ENCODE assay signal across 11 cellular contexts in genomic region chr22:46063861-46064235, GRCh38.
DNase-seq lines count a peak whose midpoint lies in the region; ATAC-seq and TF ChIP-seq lines count a peak whose summit lies in the region.
"Had no signal": no experiment of that assay in that cellular context is flagged by ENCODE, and none has a peak within 500 bp of the region (broad histone marks: within the 10 kb centered on the region; RNA-seq: fewer than 3 reads in every experiment).

No MANE protein-coding gene starts in this region.

- H3K9ac ChIP-seq in stomach smooth muscle (ENCODE audit: low read length in 2 of 2): peak overlapping the region; percentile 74 to 95

- TF ChIP-seq CTCF in WTC11 (IDR thresholded peaks at IDR 0.05) (no peak), right atrium auricular region (IDR thresholded peaks at IDR 0.05) (no peak)

- H3K27me3 Mint-ChIP-seq in WTC11 (ENCODE audit: low read depth): peaks cover 74% of the 10 kb centered on the region
- H3K27me3 Mint-ChIP-seq: activated B cell treated with CpG ODN at 0.5 μM for 24 hours had no signal

- no peaks in the 10 kb centered on the region for H3K36me3 ChIP-seq in right atrium auricular region
- H3K36me3 ChIP-seq in stomach smooth muscle (ENCODE audit: control insufficient read depth in 2 of 2, insufficient read depth in 2 of 2, low read length in 2 of 2): no peaks in the 10 kb centered on the region

- no peaks in the 10 kb centered on the region for H3K4me1 Mint-ChIP-seq in WTC11

- DNase-seq in NCI-H1105 (lab: John Stamatoyannopoulos, UW): peak; percentile 80
- peak; percentile 1 for DNase-seq in WTC11 (ENCODE audit: low spot score)
- no peak for DNase-seq in right atrium auricular region (ENCODE audit: low spot score)
- DNase-seq in ecto neural progenitor cell (ENCODE audit: low spot score): no peak
- no peak for DNase-seq in NCI-H2227 treated with DMSO at 0.1 percent for 48 hours (lab: John Stamatoyannopoulos, UW)
- no peak for DNase-seq in HUDEP-2 (lab: John Stamatoyannopoulos, UW; ENCODE audit: unreplicated experiment in 76 of 76)
- DNase-seq: activated B cell treated with CpG ODN at 0.5 μM for 24 hours; NCI-H524 treated with DMSO at 0.1 percent for 48 hours; stimulated activated CD8-positive, alpha-beta memory T cell treated with anti-CD3 and anti-CD28 coated beads, Interleukin-4, amount 100 ng/mL, for 48 hours had no signal

- H3K36me3 Mint-ChIP-seq in WTC11: no peaks in the 10 kb centered on the region

- POLR2A ChIA-PET in WTC11 (lab: Charles Lee): no interaction called here

- H3K27ac ChIP-seq in right atrium auricular region (peak overlapping the region; percentile 100), stomach smooth muscle (ENCODE audit: low read length) (peak overlapping the region; percentile 99)

- ATAC-seq in WTC11 (no peak), HG03571 (IDR thresholded peaks at IDR 0.05; ENCODE audit: unreplicated experiment) (no peak)

- H3K4me1 ChIP-seq in right atrium auricular region (peaks cover 0 to 92% of the 10 kb centered on the region in 2 donors), stomach smooth muscle (ENCODE audit: control insufficient read depth, insufficient read depth, low read length) (peaks cover 63% of the 10 kb centered on the region)

- no peak overlapping the region for H3K27ac Mint-ChIP-seq in WTC11
- H3K27ac Mint-ChIP-seq: activated B cell treated with CpG ODN at 0.5 μM for 24 hours had no signal

- H3K9me3 ChIP-seq in right atrium auricular region: no peaks in the 10 kb centered on the region
- H3K9me3 ChIP-seq in stomach smooth muscle (ENCODE audit: control insufficient read depth in 2 of 2, low read length in 2 of 2): no peaks in the 10 kb centered on the region

- H3K27me3 ChIP-seq in right atrium auricular region (no peaks in the 10 kb centered on the region), stomach smooth muscle (ENCODE audit: control insufficient read depth in 1 of 2, insufficient read depth in 2 of 2, low read length in 2 of 2) (no peaks in the 10 kb centered on the region)

- H3K4me3 ChIP-seq in right atrium auricular region: no peak overlapping the region
- peak overlapping the region; percentile 5 to 69 for H3K4me3 ChIP-seq in stomach smooth muscle (ENCODE audit: low read length in 2 of 2)

- no peaks in the 10 kb centered on the region for H3K9me3 Mint-ChIP-seq in WTC11
- H3K9me3 Mint-ChIP-seq: activated B cell treated with CpG ODN at 0.5 μM for 24 hours had no signal

- CTCF ChIA-PET in WTC11 (lab: Charles Lee): no interaction called here

- no peak overlapping the region for H3K4me3 Mint-ChIP-seq in WTC11
- H3K4me3 Mint-ChIP-seq: activated B cell treated with CpG ODN at 0.5 μM for 24 hours had no signal

TF ChIP-seq in WTC11, 78 proteins besides CTCF, POLR2A, EP300 and RAD21:
- TF ChIP-seq MLX (CRISPR knock-in tag; IDR thresholded peaks at IDR 0.05) (no peak), SMAD3 (CRISPR knock-in tag; IDR thresholded peaks at IDR 0.05; ENCODE audit: borderline replicate concordance) (no peak), NR1H2 (CRISPR knock-in tag; IDR thresholded peaks at IDR 0.05) (no peak), SP1 (CRISPR knock-in tag; conservative IDR thresholded peaks at IDR 0.05) (no peak), JUN (CRISPR knock-in tag; IDR thresholded peaks at IDR 0.05) (no peak), ZNF121 (CRISPR knock-in tag; IDR thresholded peaks at IDR 0.05) (no peak), ZNF512 (CRISPR knock-in tag; IDR thresholded peaks at IDR 0.05; ENCODE audit: borderline replicate concordance) (no peak), TEAD1 (CRISPR knock-in tag; IDR thresholded peaks at IDR 0.05) (no peak), MXD4 (CRISPR knock-in tag; IDR thresholded peaks at IDR 0.05; ENCODE audit: borderline replicate concordance) (no peak), IRF2 (CRISPR knock-in tag; IDR thresholded peaks at IDR 0.05; ENCODE audit: borderline replicate concordance, low read depth) (no peak), ZNF423 (CRISPR knock-in tag; IDR thresholded peaks at IDR 0.05) (no peak)
- TF ChIP-seq, protein P1, sequence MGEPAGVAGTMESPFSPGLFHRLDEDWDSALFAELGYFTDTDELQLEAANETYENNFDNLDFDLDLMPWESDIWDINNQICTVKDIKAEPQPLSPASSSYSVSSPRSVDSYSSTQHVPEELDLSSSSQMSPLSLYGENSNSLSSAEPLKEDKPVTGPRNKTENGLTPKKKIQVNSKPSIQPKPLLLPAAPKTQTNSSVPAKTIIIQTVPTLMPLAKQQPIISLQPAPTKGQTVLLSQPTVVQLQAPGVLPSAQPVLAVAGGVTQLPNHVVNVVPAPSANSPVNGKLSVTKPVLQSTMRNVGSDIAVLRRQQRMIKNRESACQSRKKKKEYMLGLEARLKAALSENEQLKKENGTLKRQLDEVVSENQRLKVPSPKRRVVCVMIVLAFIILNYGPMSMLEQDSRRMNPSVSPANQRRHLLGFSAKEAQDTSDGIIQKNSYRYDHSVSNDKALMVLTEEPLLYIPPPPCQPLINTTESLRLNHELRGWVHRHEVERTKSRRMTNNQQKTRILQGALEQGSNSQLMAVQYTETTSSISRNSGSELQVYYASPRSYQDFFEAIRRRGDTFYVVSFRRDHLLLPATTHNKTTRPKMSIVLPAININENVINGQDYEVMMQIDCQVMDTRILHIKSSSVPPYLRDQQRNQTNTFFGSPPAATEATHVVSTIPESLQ (CRISPR knock-in tag; IDR thresholded peaks at IDR 0.05): no peak
- TF ChIP-seq, protein P2, sequence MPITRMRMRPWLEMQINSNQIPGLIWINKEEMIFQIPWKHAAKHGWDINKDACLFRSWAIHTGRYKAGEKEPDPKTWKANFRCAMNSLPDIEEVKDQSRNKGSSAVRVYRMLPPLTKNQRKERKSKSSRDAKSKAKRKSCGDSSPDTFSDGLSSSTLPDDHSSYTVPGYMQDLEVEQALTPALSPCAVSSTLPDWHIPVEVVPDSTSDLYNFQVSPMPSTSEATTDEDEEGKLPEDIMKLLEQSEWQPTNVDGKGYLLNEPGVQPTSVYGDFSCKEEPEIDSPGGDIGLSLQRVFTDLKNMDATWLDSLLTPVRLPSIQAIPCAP (CRISPR knock-in tag; IDR thresholded peaks at IDR 0.05): no peak
- TF ChIP-seq, protein P3, sequence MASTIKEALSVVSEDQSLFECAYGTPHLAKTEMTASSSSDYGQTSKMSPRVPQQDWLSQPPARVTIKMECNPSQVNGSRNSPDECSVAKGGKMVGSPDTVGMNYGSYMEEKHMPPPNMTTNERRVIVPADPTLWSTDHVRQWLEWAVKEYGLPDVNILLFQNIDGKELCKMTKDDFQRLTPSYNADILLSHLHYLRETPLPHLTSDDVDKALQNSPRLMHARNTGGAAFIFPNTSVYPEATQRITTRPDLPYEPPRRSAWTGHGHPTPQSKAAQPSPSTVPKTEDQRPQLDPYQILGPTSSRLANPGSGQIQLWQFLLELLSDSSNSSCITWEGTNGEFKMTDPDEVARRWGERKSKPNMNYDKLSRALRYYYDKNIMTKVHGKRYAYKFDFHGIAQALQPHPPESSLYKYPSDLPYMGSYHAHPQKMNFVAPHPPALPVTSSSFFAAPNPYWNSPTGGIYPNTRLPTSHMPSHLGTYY (CRISPR knock-in tag; IDR thresholded peaks at IDR 0.05): no peak
TF ChIP-seq in WTC11: peak in this region for 0.

Comparison
In these comparisons a context has a peak if more than half of its experiments do, and no peak if none do; other contexts are left out.
1. DNase-seq: peak in NCI-H1105 (single experiment) and WTC11 (single experiment); none in right atrium auricular region (single experiment), ecto neural progenitor cell (single experiment), NCI-H2227 treated with DMSO at 0.1 percent for 48 hours (single experiment) and HUDEP-2 (0 of 76).
2. H3K4me3 ChIP-seq: peak in stomach smooth muscle (2 of 2); none in right atrium auricular region (0 of 2).